Comparison of ENCODE assay signal across 15 cellular contexts in genomic region chr19:39325778-39326680, GRCh38. TPM values are rescaled to one million over a fixed set of nuclear protein-coding genes. Genes with fewer than 3 reads are reported as not detected.
DNase-seq lines count a peak whose midpoint lies in the region; ATAC-seq, FAIRE-seq and TF ChIP-seq lines count a peak whose summit lies in the region.
"Had no signal": no experiment of that assay in that cellular context is flagged by ENCODE, and none has a peak within 500 bp of the region (broad histone marks: within the 10 kb centered on the region; RNA-seq: fewer than 3 reads in every experiment).

No MANE protein-coding gene starts in this region.

- intact Hi-C loops in cardiac septum (cut with DNase I) (loop anchor here (10.0 kb wide), 1 partner anchor 361 kb away; no protein-coding TSS in a partner anchor), heart left ventricle (cut with DNase I) (loop anchor here in 7 of 10 donors (2.0 to 10.0 kb wide), 9 partner anchors 131 to 371 kb away; partner anchors contain the start of genes NCCRP1 (in 1 of the 7) and PAK4 (in 1 of the 7)), kidney (cut with DNase I) (loop anchor here (5.0 kb wide), 1 partner anchor 204 kb away; no protein-coding TSS in a partner anchor)
- intact Hi-C loops in activated T-helper 1 cell treated with anti-CD3 and anti-CD28 coated beads, Interleukin-12 subunit alpha, Interleukin-12 subunit beta, Interleukin-2, Interleukin-4 antibody, amounts not matched to agents 30 ng/mL and 10 ng/mL and 1 ng/mL, durations not matched to agents 14 hours and 24 hours and 36 hours (cut with micrococcal nuclease) = no loop called here

- no peak for FAIRE-seq in kidney (lab: Jason Lieb, UNC)

- DNase-seq in cardiac septum (ENCODE audit: low spot score) = peak; percentile 38
- DNase-seq in heart left ventricle = no peak
- peak; percentile 40 for DNase-seq in HT-29 (ENCODE audit: low spot score)
- DNase-seq in activated T-helper 1 cell treated with anti-CD3 and anti-CD28 coated beads, Interleukin-12 subunit alpha, Interleukin-12 subunit beta, Interleukin-2, Interleukin-4 antibody, amounts not matched to agents 30 ng/mL and 10 ng/mL and 1 ng/mL, durations not matched to agents 14 hours and 24 hours and 36 hours (ENCODE audit: low spot score) = no peak
- DNase-seq in nephron progenitor cell = no peak
- DNase-seq in HPDE6-E6E7 (ENCODE audit: extremely low spot score) = no peak
- DNase-seq in kidney = no peak
- no peak for DNase-seq in NCI-H1694 treated with DMSO at 0.1 percent for 48 hours (lab: John Stamatoyannopoulos, UW)
- DNase-seq: activated CD4-positive, alpha-beta T cell treated with anti-CD3 and anti-CD28 coated beads, Interleukin-2, amount 10 ng/mL, durations not matched to agents 7 days and 5 days; glutamatergic neuron; NCI-H510A had no signal

- no peaks in the 10 kb centered on the region for H3K9me3 Mint-ChIP-seq in activated T-helper 1 cell treated with anti-CD3 and anti-CD28 coated beads, Interleukin-12 subunit alpha, Interleukin-12 subunit beta, Interleukin-2, Interleukin-4 antibody, amounts not matched to agents 30 ng/mL and 10 ng/mL and 1 ng/mL, durations not matched to agents 14 hours and 24 hours and 36 hours
- no peaks in the 10 kb centered on the region for H3K9me3 Mint-ChIP-seq in nephron progenitor cell
- H3K9me3 Mint-ChIP-seq: activated CD4-positive, alpha-beta T cell treated with anti-CD3 and anti-CD28 coated beads, Interleukin-2, amount 10 ng/mL, durations not matched to agents 7 days and 5 days; dendritic cell treated with granulocyte-macrophage colony-stimulating factor and Interleukin-4, amounts not matched to agents 40 ng/mL and 50 ng/mL, for 4 days; stimulated activated effector memory CD8-positive, alpha-beta T cell treated with anti-CD3 and anti-CD28 coated beads, Interleukin-12 subunit alpha, Interleukin-12 subunit beta, amount 100 ng/mL, for 72 hours had no signal

- H3K4me1 Mint-ChIP-seq in activated T-helper 1 cell treated with anti-CD3 and anti-CD28 coated beads, Interleukin-12 subunit alpha, Interleukin-12 subunit beta, Interleukin-2, Interleukin-4 antibody, amounts not matched to agents 30 ng/mL and 10 ng/mL and 1 ng/mL, durations not matched to agents 14 hours and 24 hours and 36 hours (ENCODE audit: low read depth) = peaks cover 32% of the 10 kb centered on the region
- peaks cover 15% of the 10 kb centered on the region for H3K4me1 Mint-ChIP-seq in nephron progenitor cell

- TF ChIP-seq POLR2A in heart left ventricle (IDR thresholded peaks at IDR 0.05) = no peak

- ATAC-seq in heart left ventricle = no peak
- ATAC-seq: stimulated activated effector memory CD8-positive, alpha-beta T cell treated with anti-CD3 and anti-CD28 coated beads, Interleukin-12 subunit alpha, Interleukin-12 subunit beta, amount 100 ng/mL, for 72 hours had no signal

- H3K4me3 ChIP-seq in heart left ventricle = no peak overlapping the region
- H3K4me3 ChIP-seq in kidney (ENCODE audit: low read length in 2 of 2) = no peak overlapping the region
- H3K4me3 ChIP-seq: SJSA1 had no signal

- peaks cover 0 to 22% (median 0%) of the 10 kb centered on the region in 9 donors for H3K36me3 ChIP-seq in heart left ventricle
- H3K36me3 ChIP-seq in kidney (ENCODE audit: control insufficient read depth in 1 of 2, insufficient read depth in 2 of 2, low read length in 2 of 2) = no peaks in the 10 kb centered on the region
- H3K36me3 ChIP-seq: SJSA1 had no signal

- no peak overlapping the region for H3K4me3 Mint-ChIP-seq in activated T-helper 1 cell treated with anti-CD3 and anti-CD28 coated beads, Interleukin-12 subunit alpha, Interleukin-12 subunit beta, Interleukin-2, Interleukin-4 antibody, amounts not matched to agents 30 ng/mL and 10 ng/mL and 1 ng/mL, durations not matched to agents 14 hours and 24 hours and 36 hours
- no peak overlapping the region for H3K4me3 Mint-ChIP-seq in nephron progenitor cell
- H3K4me3 Mint-ChIP-seq: activated CD4-positive, alpha-beta T cell treated with anti-CD3 and anti-CD28 coated beads, Interleukin-2, amount 10 ng/mL, durations not matched to agents 7 days and 5 days; dendritic cell treated with granulocyte-macrophage colony-stimulating factor and Interleukin-4, amounts not matched to agents 40 ng/mL and 50 ng/mL, for 4 days; stimulated activated effector memory CD8-positive, alpha-beta T cell treated with anti-CD3 and anti-CD28 coated beads, Interleukin-12 subunit alpha, Interleukin-12 subunit beta, amount 100 ng/mL, for 72 hours had no signal

- H3K9ac ChIP-seq in kidney (ENCODE audit: low read length in 2 of 2) = no peak overlapping the region

- H3K27me3 ChIP-seq in heart left ventricle = peaks cover 0 to 5% (median 0%) of the 10 kb centered on the region in 9 donors

- H3K27ac Mint-ChIP-seq in activated T-helper 1 cell treated with anti-CD3 and anti-CD28 coated beads, Interleukin-12 subunit alpha, Interleukin-12 subunit beta, Interleukin-2, Interleukin-4 antibody, amounts not matched to agents 30 ng/mL and 10 ng/mL and 1 ng/mL, durations not matched to agents 14 hours and 24 hours and 36 hours = peak overlapping the region; percentile 34
- H3K27ac Mint-ChIP-seq in nephron progenitor cell = peak overlapping the region; percentile 61
- H3K27ac Mint-ChIP-seq: activated CD4-positive, alpha-beta T cell treated with anti-CD3 and anti-CD28 coated beads, Interleukin-2, amount 10 ng/mL, durations not matched to agents 7 days and 5 days; dendritic cell treated with granulocyte-macrophage colony-stimulating factor and Interleukin-4, amounts not matched to agents 40 ng/mL and 50 ng/mL, for 4 days; stimulated activated effector memory CD8-positive, alpha-beta T cell treated with anti-CD3 and anti-CD28 coated beads, Interleukin-12 subunit alpha, Interleukin-12 subunit beta, amount 100 ng/mL, for 72 hours had no signal

- H3K9me3 ChIP-seq in heart left ventricle = no peaks in the 10 kb centered on the region
- H3K9me3 ChIP-seq in kidney (ENCODE audit: control insufficient read depth in 1 of 2, low read length in 2 of 2) = no peaks in the 10 kb centered on the region
- H3K9me3 ChIP-seq: SJSA1 had no signal

- TF ChIP-seq CTCF in heart left ventricle (IDR thresholded peaks at IDR 0.05) (no peak), nephron progenitor cell (IDR thresholded peaks at IDR 0.05) (no peak), kidney (IDR thresholded peaks at IDR 0.05; ENCODE audit: borderline replicate concordance, extremely low read depth, insufficient read depth) (no peak)

- no peaks in the 10 kb centered on the region for H3K27me3 Mint-ChIP-seq in activated T-helper 1 cell treated with anti-CD3 and anti-CD28 coated beads, Interleukin-12 subunit alpha, Interleukin-12 subunit beta, Interleukin-2, Interleukin-4 antibody, amounts not matched to agents 30 ng/mL and 10 ng/mL and 1 ng/mL, durations not matched to agents 14 hours and 24 hours and 36 hours (ENCODE audit: insufficient read depth)
- H3K27me3 Mint-ChIP-seq in nephron progenitor cell (ENCODE audit: low read depth, poor library complexity) = peaks cover 59% of the 10 kb centered on the region

- no peak overlapping the region for H3K27ac ChIP-seq in heart left ventricle
- H3K27ac ChIP-seq in kidney (ENCODE audit: low read depth in 2 of 2, low read length in 2 of 2) = no peak overlapping the region
- H3K27ac ChIP-seq: SJSA1 had no signal

- 82 to 85% (median 84%) methylated on average over 16 of the region's 16 CpGs for WGBS in heart left ventricle, 4 donors

- peaks cover 0 to 10% (median 2%) of the 10 kb centered on the region in 12 donors for H3K4me1 ChIP-seq in heart left ventricle
- H3K4me1 ChIP-seq in kidney (ENCODE audit: control insufficient read depth in 1 of 2, insufficient read depth in 1 of 2, low read depth in 1 of 2, low read length in 2 of 2) = no peaks in the 10 kb centered on the region
- H3K4me1 ChIP-seq: SJSA1 had no signal

- H3K36me3 Mint-ChIP-seq in activated T-helper 1 cell treated with anti-CD3 and anti-CD28 coated beads, Interleukin-12 subunit alpha, Interleukin-12 subunit beta, Interleukin-2, Interleukin-4 antibody, amounts not matched to agents 30 ng/mL and 10 ng/mL and 1 ng/mL, durations not matched to agents 14 hours and 24 hours and 36 hours (ENCODE audit: low read depth) = peaks cover 14% of the 10 kb centered on the region
- no peaks in the 10 kb centered on the region for H3K36me3 Mint-ChIP-seq in nephron progenitor cell (ENCODE audit: low read depth)

RNA-seq across cellular contexts. Expression of gene LRFN1, which starts 5.4 kb away (rescaled TPM):
- 0.27 TPM for total RNA-seq in cardiac septum
- under 1 TPM in 8 of 9 donors, not detected in 1; 0.09 to 0.50 (median 0.28) TPM for total RNA-seq in heart left ventricle
- under 1 TPM; 0.14 to 0.34 TPM for polyA plus RNA-seq in heart left ventricle
- 0.38 and 0.44 TPM in 2 replicates for total RNA-seq in HT-29 (2014; rRNA removed; shearing (Covaris generic))
- 5.7 and 6.0 TPM in 2 replicates for total RNA-seq in activated T-helper 1 cell treated with anti-CD3 and anti-CD28 coated beads, Interleukin-12 subunit alpha, Interleukin-12 subunit beta, Interleukin-2, Interleukin-4 antibody, amounts not matched to agents 30 ng/mL and 10 ng/mL and 1 ng/mL, durations not matched to agents 14 hours and 24 hours and 36 hours
- 1.2 TPM for total RNA-seq in kidney
- 0.80 TPM for polyA plus RNA-seq in kidney (ENCODE audit: insufficient read depth, low read depth, low replicate concordance)
- total RNA-seq: SJSA1 had no signal

RNA-seq across cellular contexts. Expression of gene GMFG, which starts 9.8 kb away (rescaled TPM):
- total RNA-seq in cardiac septum = 17.5 TPM
- total RNA-seq in heart left ventricle = 10 to 100 TPM in 8 of 9 donors, 1 to 10 TPM in 1; 6.4 to 93.3 (median 10.8) TPM
- polyA plus RNA-seq in heart left ventricle = 10 to 100 TPM; 16.8 to 18.7 TPM
- not detected in 2 replicates for total RNA-seq in HT-29 (2014; rRNA removed; shearing (Covaris generic))
- 355 and 359 TPM in 2 replicates for total RNA-seq in activated T-helper 1 cell treated with anti-CD3 and anti-CD28 coated beads, Interleukin-12 subunit alpha, Interleukin-12 subunit beta, Interleukin-2, Interleukin-4 antibody, amounts not matched to agents 30 ng/mL and 10 ng/mL and 1 ng/mL, durations not matched to agents 14 hours and 24 hours and 36 hours
- total RNA-seq in kidney = 60.7 TPM
- polyA plus RNA-seq in kidney (ENCODE audit: insufficient read depth, low read depth, low replicate concordance) = 52.4 TPM

RNA-seq across cellular contexts. Expression of gene SAMD4B, which starts 16.2 kb away (rescaled TPM):
- 65.8 TPM for total RNA-seq in cardiac septum
- 100 to 1,000 TPM in 1 of 9 donors, 10 to 100 TPM in 8; 34.9 to 101 (median 52.3) TPM for total RNA-seq in heart left ventricle
- 10 to 100 TPM; 62.1 to 78.6 TPM for polyA plus RNA-seq in heart left ventricle
- 220 and 230 TPM in 2 replicates for total RNA-seq in HT-29 (2014; rRNA removed; shearing (Covaris generic))
- total RNA-seq in activated T-helper 1 cell treated with anti-CD3 and anti-CD28 coated beads, Interleukin-12 subunit alpha, Interleukin-12 subunit beta, Interleukin-2, Interleukin-4 antibody, amounts not matched to agents 30 ng/mL and 10 ng/mL and 1 ng/mL, durations not matched to agents 14 hours and 24 hours and 36 hours = 71.3 and 71.8 TPM in 2 replicates
- 100 TPM for total RNA-seq in kidney
- 92.9 TPM for polyA plus RNA-seq in kidney (ENCODE audit: insufficient read depth, low read depth, low replicate concordance)

RNA-seq across cellular contexts. Expression of gene IFNL1, which starts 29.8 kb away (rescaled TPM):
- not detected for total RNA-seq in cardiac septum
- not detected for total RNA-seq in heart left ventricle
- polyA plus RNA-seq in heart left ventricle = not detected
- total RNA-seq in HT-29 (2014; rRNA removed; shearing (Covaris generic)) = not detected in 2 replicates
- total RNA-seq in activated T-helper 1 cell treated with anti-CD3 and anti-CD28 coated beads, Interleukin-12 subunit alpha, Interleukin-12 subunit beta, Interleukin-2, Interleukin-4 antibody, amounts not matched to agents 30 ng/mL and 10 ng/mL and 1 ng/mL, durations not matched to agents 14 hours and 24 hours and 36 hours = 0.23 TPM in 1 of 2 replicates, not detected in the other
- not detected for total RNA-seq in kidney
- not detected for polyA plus RNA-seq in kidney (ENCODE audit: insufficient read depth, low read depth, low replicate concordance)
- total RNA-seq: activated CD4-positive, alpha-beta T cell treated with anti-CD3 and anti-CD28 coated beads, Interleukin-2, amount 10 ng/mL, durations not matched to agents 7 days and 5 days; liver; SJSA1 had no signal
- polyA plus RNA-seq: liver had no signal

RNA-seq across cellular contexts. Expression of gene IFNL2, which starts 57.8 kb away (rescaled TPM):
- total RNA-seq in cardiac septum (not detected), heart left ventricle (not detected), kidney (not detected)
- polyA plus RNA-seq in heart left ventricle (not detected), kidney (ENCODE audit: insufficient read depth, low read depth, low replicate concordance) (not detected)
- total RNA-seq in HT-29 (2014; rRNA removed; shearing (Covaris generic)) = not detected in 2 replicates
- total RNA-seq in activated T-helper 1 cell treated with anti-CD3 and anti-CD28 coated beads, Interleukin-12 subunit alpha, Interleukin-12 subunit beta, Interleukin-2, Interleukin-4 antibody, amounts not matched to agents 30 ng/mL and 10 ng/mL and 1 ng/mL, durations not matched to agents 14 hours and 24 hours and 36 hours = not detected in 2 replicates
- total RNA-seq: activated CD4-positive, alpha-beta T cell treated with anti-CD3 and anti-CD28 coated beads, Interleukin-2, amount 10 ng/mL, durations not matched to agents 7 days and 5 days; liver; SJSA1 had no signal
- polyA plus RNA-seq: liver had no signal

Comparison
In these comparisons a context has a peak if more than half of its experiments do, and no peak if none do; other contexts are left out.
1. DNase-seq: peak in cardiac septum (single experiment) and HT-29 (single experiment); none in heart left ventricle (0 of 5), activated T-helper 1 cell treated with anti-CD3 and anti-CD28 coated beads, Interleukin-12 subunit alpha, Interleukin-12 subunit beta, Interleukin-2, Interleukin-4 antibody, amounts not matched to agents 30 ng/mL and 10 ng/mL and 1 ng/mL, durations not matched to agents 14 hours and 24 hours and 36 hours (single experiment), nephron progenitor cell (single experiment), HPDE6-E6E7 (single experiment), kidney (single experiment) and NCI-H1694 treated with DMSO at 0.1 percent for 48 hours (single experiment).